ENCODE assay signal across 8 cellular contexts in genomic region chr15:90062023-90062728, GRCh38. TPM values are rescaled to one million over a fixed set of nuclear protein-coding genes. Genes with fewer than 3 reads are reported as not detected.
DNase-seq lines count a peak whose midpoint lies in the region; TF ChIP-seq lines count a peak whose summit lies in the region.

No MANE protein-coding gene starts in this region.

- peaks cover 30% of the 10 kb centered on the region for H3K4me1 ChIP-seq in mesendoderm (ENCODE audit: control insufficient read depth, low read depth, low read length)
- H3K4me1 ChIP-seq in suprapubic skin = peaks cover 72% of the 10 kb centered on the region

- peak overlapping the region; percentile 73 for H3K9ac ChIP-seq in mesendoderm (ENCODE audit: low read length)

- peak overlapping the region; percentile 99 for H2BK5ac ChIP-seq in mesendoderm (ENCODE audit: low read length)

- H3K27ac ChIP-seq in mesendoderm (ENCODE audit: low read depth, low read length) (peak overlapping the region; percentile 26), suprapubic skin (peak overlapping the region; percentile 84)

- H3K9me3 ChIP-seq in suprapubic skin = no peaks in the 10 kb centered on the region

- H3K4me3 ChIP-seq in cardiac fibroblast (replicated peaks in 1 of 2; ENCODE audit: low read depth in 2 of 2, low read length in 2 of 2) = no peak overlapping the region
- no peak overlapping the region for H3K4me3 ChIP-seq in mesendoderm (ENCODE audit: low read length)
- no peak overlapping the region for H3K4me3 ChIP-seq in suprapubic skin

- no CpG with 5 or more reads among the region's 13 CpGs for WGBS in mesendoderm (ENCODE audit: extremely low coverage, insufficient coverage, low lambda C conversion rate)
- WGBS in suprapubic skin = 31% methylated on average over 12 of the region's 13 CpGs

- H2BK15ac ChIP-seq in mesendoderm (replicated peaks; ENCODE audit: low read depth) = no peak overlapping the region

- no peak for TF ChIP-seq EP300 in suprapubic skin (IDR thresholded peaks at IDR 0.05)

- H4K8ac ChIP-seq in mesendoderm (ENCODE audit: low read depth, low read length) = no peak overlapping the region

- H3K36me3 ChIP-seq in mesendoderm (ENCODE audit: control insufficient read depth, insufficient read depth, low read length) (no peaks in the 10 kb centered on the region), suprapubic skin (peaks cover 2% of the 10 kb centered on the region)

- no peak for TF ChIP-seq POLR2A in suprapubic skin (IDR thresholded peaks at IDR 0.05)

- no peak overlapping the region for H3K4me2 ChIP-seq in mesendoderm (ENCODE audit: low read length)

- no peak for TF ChIP-seq CTCF in cardiac fibroblast (IDR thresholded peaks at IDR 0.05; ENCODE audit: low read depth, low read length)
- no peak for TF ChIP-seq CTCF in suprapubic skin (IDR thresholded peaks at IDR 0.05)

- H3K4ac ChIP-seq in mesendoderm (ENCODE audit: low read depth, low read length) = peak overlapping the region; percentile 96

- H3K27me3 ChIP-seq in mesendoderm (ENCODE audit: insufficient read depth, low read length, poor library complexity) (no peaks in the 10 kb centered on the region), suprapubic skin (no peaks in the 10 kb centered on the region)

- POLR2A ChIA-PET in HEK293T (lab: Yijun Ruan, JAX) = no interaction called here

- peaks cover 22% of the 10 kb centered on the region for H3K79me1 ChIP-seq in mesendoderm (ENCODE audit: low read length)

- H4K5ac ChIP-seq in mesendoderm (ENCODE audit: low read length) = no peak overlapping the region

- H3K79me2 ChIP-seq in mesendoderm (ENCODE audit: control insufficient read depth, insufficient read depth, low read length) = peaks cover 6% of the 10 kb centered on the region

- CTCF ChIA-PET in HEK293T (lab: Yijun Ruan, JAX) = interaction anchor here (0.6 to 1.0 kb wide), 2 partner anchors 17 to 69 kb away, joined by 3 to 4 read pairs; no protein-coding TSS in a partner anchor

- peak overlapping the region; percentile 98 for H2AK5ac ChIP-seq in mesendoderm (ENCODE audit: low read length)

- H3K23ac ChIP-seq in mesendoderm (ENCODE audit: low read length) = peak overlapping the region; percentile 95

- peak overlapping the region; percentile 90 for H3K56ac ChIP-seq in mesendoderm (ENCODE audit: low read length)

- peak; percentile 31 to 43 for DNase-seq in Kasumi-1 (lab: John Stamatoyannopoulos, UW)
- DNase-seq in SW480 (ENCODE audit: low spot score) = peak; percentile 62
- peak; percentile 10 to 19 for DNase-seq in cardiac fibroblast (ENCODE audit: low read depth in 2 of 2)
- DNase-seq in mesendoderm = peak; percentile 97
- no peak for DNase-seq in suprapubic skin (ENCODE audit: low spot score in 2 of 2)
- no peak for DNase-seq in NOMO-1 treated with dmso at 0.1 percent for 144 hours (lab: John Stamatoyannopoulos, UW; ENCODE audit: unreplicated experiment)
- no peak for DNase-seq in HEK293T (ENCODE audit: extremely low spot score)
- no peak for DNase-seq in MV-4-11 (lab: John Stamatoyannopoulos, UW)

- peak overlapping the region; percentile 63 for H2BK120ac ChIP-seq in mesendoderm (ENCODE audit: low read depth, low read length)

- H3K18ac ChIP-seq in mesendoderm (ENCODE audit: low read length) = peak overlapping the region; percentile 88

TF ChIP-seq in HEK293T, 16 proteins besides CTCF, POLR2A, EP300 and RAD21:
- TF ChIP-seq SP1 (IDR thresholded peaks at IDR 0.05) (no peak), ELF4 (IDR thresholded peaks at IDR 0.05) (no peak), CTBP1 (IDR thresholded peaks at IDR 0.05; ENCODE audit: borderline replicate concordance) (no peak), HDGF (IDR thresholded peaks at IDR 0.05; ENCODE audit: borderline replicate concordance) (no peak), FOXK2 (IDR thresholded peaks at IDR 0.05) (no peak), NFRKB (IDR thresholded peaks at IDR 0.05) (no peak), LEF1 (IDR thresholded peaks at IDR 0.05; ENCODE audit: borderline replicate concordance) (no peak), PKNOX1 (IDR thresholded peaks at IDR 0.05) (no peak), ZNF384 (IDR thresholded peaks at IDR 0.05) (no peak), BHLHE40 (IDR thresholded peaks at IDR 0.05; ENCODE audit: borderline replicate concordance) (no peak), FOXA1 (IDR thresholded peaks at IDR 0.05) (no peak), ARNT (IDR thresholded peaks at IDR 0.05) (no peak), TARDBP (IDR thresholded peaks at IDR 0.05) (no peak)

RNA-seq across cellular contexts. Expression of gene IDH2, which starts 40.1 kb away (rescaled TPM):
- polyA plus RNA-seq in mesendoderm (2013, experiment 1 of 2) = 18.1 TPM
- 18.5 TPM for polyA plus RNA-seq in mesendoderm (2013, experiment 2 of 2)
- 100 to 1,000 TPM in 1 of 4 donors, 10 to 100 TPM in 3; 68.6 to 126 (median 76.7) TPM for total RNA-seq in suprapubic skin

Comparison
In these comparisons a context has a peak if more than half of its experiments do, and no peak if none do; other contexts are left out.
1. DNase-seq: peak in Kasumi-1 (2 of 2), SW480 (single experiment), cardiac fibroblast (2 of 2) and mesendoderm (single experiment); none in suprapubic skin (0 of 2), NOMO-1 treated with dmso at 0.1 percent for 144 hours (single experiment), HEK293T (single experiment) and MV-4-11 (single experiment).